ENCODE assay signal across 1 cellular context in genomic region chr16:29701214-29701555, GRCh38.
TF ChIP-seq lines count a peak whose summit lies in the region.

No MANE protein-coding gene starts in this region.

TF ChIP-seq in HCT116, 20 proteins besides CTCF, POLR2A, EP300 and RAD21:
- TF ChIP-seq POLR2AphosphoS5 (IDR thresholded peaks at IDR 0.05; ENCODE audit: low read depth, low read length) (no peak), EZH2 (IDR thresholded peaks at IDR 0.05) (no peak), FOSL1 (IDR thresholded peaks at IDR 0.05; ENCODE audit: low read depth) (no peak), ZNF274 (IDR thresholded peaks at IDR 0.05; ENCODE audit: low read depth, low read length) (no peak), ZBTB33 (IDR thresholded peaks at IDR 0.05; ENCODE audit: extremely low read depth, insufficient replicate concordance, low read length) (no peak), TCF7L2 (IDR thresholded peaks at IDR 0.05; ENCODE audit: borderline replicate concordance, extremely low read depth, insufficient read depth, insufficient read length) (no peak), SRF (IDR thresholded peaks at IDR 0.05; ENCODE audit: low read depth) (no peak), ZFX (IDR thresholded peaks at IDR 0.05) (no peak), SIN3A (IDR thresholded peaks at IDR 0.05; ENCODE audit: low read depth) (no peak), ELF1 (IDR thresholded peaks at IDR 0.05; ENCODE audit: borderline replicate concordance, low read depth) (no peak), SP1 (IDR thresholded peaks at IDR 0.05; ENCODE audit: low read depth) (no peak), EGR1 (IDR thresholded peaks at IDR 0.05; ENCODE audit: low read depth) (no peak)
- TF ChIP-seq, protein P1, sequence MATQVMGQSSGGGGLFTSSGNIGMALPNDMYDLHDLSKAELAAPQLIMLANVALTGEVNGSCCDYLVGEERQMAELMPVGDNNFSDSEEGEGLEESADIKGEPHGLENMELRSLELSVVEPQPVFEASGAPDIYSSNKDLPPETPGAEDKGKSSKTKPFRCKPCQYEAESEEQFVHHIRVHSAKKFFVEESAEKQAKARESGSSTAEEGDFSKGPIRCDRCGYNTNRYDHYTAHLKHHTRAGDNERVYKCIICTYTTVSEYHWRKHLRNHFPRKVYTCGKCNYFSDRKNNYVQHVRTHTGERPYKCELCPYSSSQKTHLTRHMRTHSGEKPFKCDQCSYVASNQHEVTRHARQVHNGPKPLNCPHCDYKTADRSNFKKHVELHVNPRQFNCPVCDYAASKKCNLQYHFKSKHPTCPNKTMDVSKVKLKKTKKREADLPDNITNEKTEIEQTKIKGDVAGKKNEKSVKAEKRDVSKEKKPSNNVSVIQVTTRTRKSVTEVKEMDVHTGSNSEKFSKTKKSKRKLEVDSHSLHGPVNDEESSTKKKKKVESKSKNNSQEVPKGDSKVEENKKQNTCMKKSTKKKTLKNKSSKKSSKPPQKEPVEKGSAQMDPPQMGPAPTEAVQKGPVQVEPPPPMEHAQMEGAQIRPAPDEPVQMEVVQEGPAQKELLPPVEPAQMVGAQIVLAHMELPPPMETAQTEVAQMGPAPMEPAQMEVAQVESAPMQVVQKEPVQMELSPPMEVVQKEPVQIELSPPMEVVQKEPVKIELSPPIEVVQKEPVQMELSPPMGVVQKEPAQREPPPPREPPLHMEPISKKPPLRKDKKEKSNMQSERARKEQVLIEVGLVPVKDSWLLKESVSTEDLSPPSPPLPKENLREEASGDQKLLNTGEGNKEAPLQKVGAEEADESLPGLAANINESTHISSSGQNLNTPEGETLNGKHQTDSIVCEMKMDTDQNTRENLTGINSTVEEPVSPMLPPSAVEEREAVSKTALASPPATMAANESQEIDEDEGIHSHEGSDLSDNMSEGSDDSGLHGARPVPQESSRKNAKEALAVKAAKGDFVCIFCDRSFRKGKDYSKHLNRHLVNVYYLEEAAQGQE (IDR thresholded peaks at IDR 0.05; ENCODE audit: low read depth): no peak
- TF ChIP-seq, protein P2, sequence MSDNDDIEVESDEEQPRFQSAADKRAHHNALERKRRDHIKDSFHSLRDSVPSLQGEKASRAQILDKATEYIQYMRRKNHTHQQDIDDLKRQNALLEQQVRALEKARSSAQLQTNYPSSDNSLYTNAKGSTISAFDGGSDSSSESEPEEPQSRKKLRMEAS (IDR thresholded peaks at IDR 0.05): no peak
